1 cellular context compared by ENCODE assay signal in the genomic region with DNA sequence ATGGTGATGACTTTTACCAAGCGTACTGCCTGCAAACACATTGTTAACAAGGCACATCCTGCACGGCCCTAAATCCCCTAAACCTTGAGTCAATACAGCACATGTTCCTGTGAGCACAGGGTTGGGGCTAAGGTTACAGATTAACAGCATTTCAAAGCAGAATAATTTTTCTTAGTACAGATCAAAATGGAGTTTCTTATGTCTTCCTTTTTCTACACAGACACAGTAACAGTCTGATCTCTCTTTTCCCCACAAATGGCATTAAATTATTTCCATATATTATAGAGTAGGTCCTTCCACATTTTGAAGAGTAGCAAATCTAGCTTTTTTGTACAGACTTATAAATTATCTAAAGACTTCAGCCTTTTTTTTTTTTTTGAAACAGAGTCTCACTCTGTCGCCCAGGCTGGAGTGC.
TF ChIP-seq lines count a peak whose summit lies in the region.

No MANE protein-coding gene starts in this region.

TF ChIP-seq in K562, 482 proteins besides CTCF, POLR2A, EP300 and RAD21 (continued from another document):
- 0 out of 2 replicates have a peak, but pooled peaks have one; percentile 56 for TF ChIP-seq ZNF175 (CRISPR knock-in tag; IDR thresholded peaks at IDR 0.05; ENCODE audit: low read depth)
- TF ChIP-seq, protein P1, sequence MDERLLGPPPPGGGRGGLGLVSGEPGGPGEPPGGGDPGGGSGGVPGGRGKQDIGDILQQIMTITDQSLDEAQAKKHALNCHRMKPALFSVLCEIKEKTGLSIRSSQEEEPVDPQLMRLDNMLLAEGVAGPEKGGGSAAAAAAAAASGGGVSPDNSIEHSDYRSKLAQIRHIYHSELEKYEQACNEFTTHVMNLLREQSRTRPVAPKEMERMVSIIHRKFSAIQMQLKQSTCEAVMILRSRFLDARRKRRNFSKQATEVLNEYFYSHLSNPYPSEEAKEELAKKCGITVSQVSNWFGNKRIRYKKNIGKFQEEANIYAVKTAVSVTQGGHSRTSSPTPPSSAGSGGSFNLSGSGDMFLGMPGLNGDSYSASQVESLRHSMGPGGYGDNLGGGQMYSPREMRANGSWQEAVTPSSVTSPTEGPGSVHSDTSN (CRISPR knock-in tag; IDR thresholded peaks at IDR 0.05; ENCODE audit: low read depth), result no peak
- TF ChIP-seq, protein P1 (tag; conservative IDR thresholded peaks at IDR 0.05; ENCODE audit: low read depth), result 0 out of 2 replicates have a peak, but pooled peaks have one; percentile 13
- no peak for TF ChIP-seq TARDBP (IDR thresholded peaks at IDR 0.05)
- TF ChIP-seq, protein P2, sequence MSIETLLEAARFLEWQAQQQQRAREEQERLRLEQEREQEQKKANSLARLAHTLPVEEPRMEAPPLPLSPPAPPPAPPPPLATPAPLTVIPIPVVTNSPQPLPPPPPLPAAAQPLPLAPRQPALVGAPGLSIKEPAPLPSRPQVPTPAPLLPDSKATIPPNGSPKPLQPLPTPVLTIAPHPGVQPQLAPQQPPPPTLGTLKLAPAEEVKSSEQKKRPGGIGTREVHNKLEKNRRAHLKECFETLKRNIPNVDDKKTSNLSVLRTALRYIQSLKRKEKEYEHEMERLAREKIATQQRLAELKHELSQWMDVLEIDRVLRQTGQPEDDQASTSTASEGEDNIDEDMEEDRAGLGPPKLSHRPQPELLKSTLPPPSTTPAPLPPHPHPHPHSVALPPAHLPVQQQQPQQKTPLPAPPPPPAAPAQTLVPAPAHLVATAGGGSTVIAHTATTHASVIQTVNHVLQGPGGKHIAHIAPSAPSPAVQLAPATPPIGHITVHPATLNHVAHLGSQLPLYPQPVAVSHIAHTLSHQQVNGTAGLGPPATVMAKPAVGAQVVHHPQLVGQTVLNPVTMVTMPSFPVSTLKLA (conservative IDR thresholded peaks at IDR 0.05), result peak in 1 of 2 experiments; percentile 17; a peak in 1 of 4 replicates
- TF ChIP-seq, protein P3, sequence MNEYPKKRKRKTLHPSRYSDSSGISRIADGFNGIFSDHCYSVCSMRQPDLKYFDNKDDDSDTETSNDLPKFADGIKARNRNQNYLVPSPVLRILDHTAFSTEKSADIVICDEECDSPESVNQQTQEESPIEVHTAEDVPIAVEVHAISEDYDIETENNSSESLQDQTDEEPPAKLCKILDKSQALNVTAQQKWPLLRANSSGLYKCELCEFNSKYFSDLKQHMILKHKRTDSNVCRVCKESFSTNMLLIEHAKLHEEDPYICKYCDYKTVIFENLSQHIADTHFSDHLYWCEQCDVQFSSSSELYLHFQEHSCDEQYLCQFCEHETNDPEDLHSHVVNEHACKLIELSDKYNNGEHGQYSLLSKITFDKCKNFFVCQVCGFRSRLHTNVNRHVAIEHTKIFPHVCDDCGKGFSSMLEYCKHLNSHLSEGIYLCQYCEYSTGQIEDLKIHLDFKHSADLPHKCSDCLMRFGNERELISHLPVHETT (CRISPR knock-in tag; conservative IDR thresholded peaks at IDR 0.05 in 1 of 2, IDR thresholded peaks at IDR 0.05 in 1 of 2), result peak in 1 of 2 experiments; percentile 92; a peak in 2 of 4 replicates
- peak; percentile 83 for TF ChIP-seq ATF4 (CRISPR knock-in tag; IDR thresholded peaks at IDR 0.05)
- TF ChIP-seq CLOCK (CRISPR knock-in tag; IDR thresholded peaks at IDR 0.05; ENCODE audit: borderline replicate concordance), result no peak
- no peak for TF ChIP-seq JUND (IDR thresholded peaks at IDR 0.05; ENCODE audit: borderline replicate concordance, low read depth, low read length)
- 0 out of 3 replicates have a peak, but pooled peaks have one; percentile 39 for TF ChIP-seq JUND (tag; IDR thresholded peaks at IDR 0.05; ENCODE audit: borderline replicate concordance, low read depth, low read length)
- peak; percentile 96 for TF ChIP-seq DMBX1 (CRISPR knock-in tag; IDR thresholded peaks at IDR 0.05; ENCODE audit: borderline replicate concordance)
- TF ChIP-seq ZBTB17 (CRISPR knock-in tag; IDR thresholded peaks at IDR 0.05), result peak; percentile 90
- no peak for TF ChIP-seq MYC (IDR thresholded peaks at IDR 0.05; ENCODE audit: low read depth, low read length)
- TF ChIP-seq MYC (CRISPR knock-in tag; IDR thresholded peaks at IDR 0.05; ENCODE audit: borderline replicate concordance, low read depth), result no peak; the same call in none of the 2 replicates
- TF ChIP-seq ZNF518B (CRISPR knock-in tag; IDR thresholded peaks at IDR 0.05), result no peak
- peak; percentile 86 for TF ChIP-seq DDX20 (tag; IDR thresholded peaks at IDR 0.05; ENCODE audit: low read depth)
- peak; percentile 85 for TF ChIP-seq HINFP (tag; conservative IDR thresholded peaks at IDR 0.05; ENCODE audit: low read depth)
- TF ChIP-seq DACH1 (IDR thresholded peaks at IDR 0.05; ENCODE audit: partially characterized antibody), result no peak
- no peak for TF ChIP-seq THAP12 (CRISPR knock-in tag; IDR thresholded peaks at IDR 0.05)
- TF ChIP-seq ZNF57 (CRISPR knock-in tag; IDR thresholded peaks at IDR 0.05), result no peak
- no peak for TF ChIP-seq RBM22 (IDR thresholded peaks at IDR 0.05; ENCODE audit: low read depth, low read length, poor library complexity, severe bottlenecking)
- TF ChIP-seq, protein P4, sequence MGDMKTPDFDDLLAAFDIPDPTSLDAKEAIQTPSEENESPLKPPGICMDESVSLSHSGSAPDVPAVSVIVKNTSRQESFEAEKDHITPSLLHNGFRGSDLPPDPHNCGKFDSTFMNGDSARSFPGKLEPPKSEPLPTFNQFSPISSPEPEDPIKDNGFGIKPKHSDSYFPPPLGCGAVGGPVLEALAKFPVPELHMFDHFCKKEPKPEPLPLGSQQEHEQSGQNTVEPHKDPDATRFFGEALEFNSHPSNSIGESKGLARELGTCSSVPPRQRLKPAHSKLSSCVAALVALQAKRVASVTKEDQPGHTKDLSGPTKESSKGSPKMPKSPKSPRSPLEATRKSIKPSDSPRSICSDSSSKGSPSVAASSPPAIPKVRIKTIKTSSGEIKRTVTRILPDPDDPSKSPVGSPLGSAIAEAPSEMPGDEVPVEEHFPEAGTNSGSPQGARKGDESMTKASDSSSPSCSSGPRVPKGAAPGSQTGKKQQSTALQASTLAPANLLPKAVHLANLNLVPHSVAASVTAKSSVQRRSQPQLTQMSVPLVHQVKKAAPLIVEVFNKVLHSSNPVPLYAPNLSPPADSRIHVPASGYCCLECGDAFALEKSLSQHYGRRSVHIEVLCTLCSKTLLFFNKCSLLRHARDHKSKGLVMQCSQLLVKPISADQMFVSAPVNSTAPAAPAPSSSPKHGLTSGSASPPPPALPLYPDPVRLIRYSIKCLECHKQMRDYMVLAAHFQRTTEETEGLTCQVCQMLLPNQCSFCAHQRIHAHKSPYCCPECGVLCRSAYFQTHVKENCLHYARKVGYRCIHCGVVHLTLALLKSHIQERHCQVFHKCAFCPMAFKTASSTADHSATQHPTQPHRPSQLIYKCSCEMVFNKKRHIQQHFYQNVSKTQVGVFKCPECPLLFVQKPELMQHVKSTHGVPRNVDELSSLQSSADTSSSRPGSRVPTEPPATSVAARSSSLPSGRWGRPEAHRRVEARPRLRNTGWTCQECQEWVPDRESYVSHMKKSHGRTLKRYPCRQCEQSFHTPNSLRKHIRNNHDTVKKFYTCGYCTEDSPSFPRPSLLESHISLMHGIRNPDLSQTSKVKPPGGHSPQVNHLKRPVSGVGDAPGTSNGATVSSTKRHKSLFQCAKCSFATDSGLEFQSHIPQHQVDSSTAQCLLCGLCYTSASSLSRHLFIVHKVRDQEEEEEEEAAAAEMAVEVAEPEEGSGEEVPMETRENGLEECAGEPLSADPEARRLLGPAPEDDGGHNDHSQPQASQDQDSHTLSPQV (IDR thresholded peaks at IDR 0.05), result peak; percentile 98
- TF ChIP-seq SP1 (CRISPR knock-in tag; IDR thresholded peaks at IDR 0.05), result no peak
